In the genomic region with DNA sequence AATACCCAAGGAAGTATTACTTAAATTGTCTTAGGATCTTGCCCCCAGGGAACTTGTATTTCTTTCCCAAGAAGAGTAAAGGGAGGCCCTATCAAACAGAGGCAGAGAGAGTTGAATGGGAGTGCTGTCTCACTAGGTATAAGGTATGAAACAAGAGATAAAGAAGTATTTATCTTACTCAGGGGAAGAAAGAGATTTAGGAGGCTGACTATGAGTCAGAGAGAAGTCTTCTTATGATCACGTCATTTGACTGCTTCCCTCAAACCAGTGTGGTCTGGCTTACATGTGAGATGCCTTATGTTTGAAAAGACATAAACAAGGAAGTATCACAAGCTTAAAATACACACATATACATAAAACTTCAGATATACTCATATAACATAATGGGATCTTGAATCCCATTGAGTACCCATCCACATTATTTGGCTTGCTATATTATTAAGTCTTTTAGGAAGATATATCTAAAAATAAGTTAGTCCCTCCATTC, we compare ENCODE assay signal across 8 cellular contexts. TPM values are rescaled to one million over a fixed set of nuclear protein-coding genes. Genes with fewer than 3 reads are reported as not detected.
DNase-seq lines count a peak whose midpoint lies in the region; ATAC-seq, FAIRE-seq and TF ChIP-seq lines count a peak whose summit lies in the region.

No MANE protein-coding gene starts in this region.

- no peak for FAIRE-seq in kidney (lab: Jason Lieb, UNC)

- no peaks in the 10 kb centered on the region for H3K9me3 Mint-ChIP-seq in IgD-negative memory B cell

- H3K4me3 Mint-ChIP-seq in IgD-negative memory B cell: peak overlapping the region in 1 of 4 donors; percentile 43

- peak overlapping the region in 2 of 3 donors; percentile 44 to 69 for H3K27ac Mint-ChIP-seq in IgD-negative memory B cell

- H3K9ac ChIP-seq in kidney (ENCODE audit: low read length in 2 of 2): no peak overlapping the region

- no peaks in the 10 kb centered on the region for H3K36me3 ChIP-seq in kidney (ENCODE audit: control insufficient read depth in 1 of 2, insufficient read depth in 2 of 2, low read length in 2 of 2)

- no peaks in the 10 kb centered on the region for H3K27me3 Mint-ChIP-seq in IgD-negative memory B cell

- peak; percentile 88 for DNase-seq in ELR (ENCODE audit: low read depth)
- DNase-seq in activated naive CD4-positive, alpha-beta T cell treated with anti-CD3 and anti-CD28 coated beads, Interleukin-2, amount 50 U/mL, for 16 hours: peak; percentile 19
- peak; percentile 77 for DNase-seq in medulla oblongata (ENCODE audit: extremely low spot score)
- no peak for DNase-seq in NCI-H2227 treated with DMSO at 0.1 percent for 48 hours (lab: John Stamatoyannopoulos, UW)
- DNase-seq in kidney: no peak
- DNase-seq in RPMI8226: no peak

- no peaks in the 10 kb centered on the region for H3K4me1 ChIP-seq in kidney (ENCODE audit: control insufficient read depth in 1 of 2, insufficient read depth in 1 of 2, low read depth in 1 of 2, low read length in 2 of 2)

- no peak overlapping the region for H3K4me3 ChIP-seq in kidney (ENCODE audit: low read length in 2 of 2)

- no peak overlapping the region for H3K27ac ChIP-seq in kidney (ENCODE audit: low read depth in 2 of 2, low read length in 2 of 2)

- no peaks in the 10 kb centered on the region for H3K9me3 ChIP-seq in kidney (ENCODE audit: control insufficient read depth in 1 of 2, low read length in 2 of 2)

- TF ChIP-seq CTCF in kidney (IDR thresholded peaks at IDR 0.05; ENCODE audit: borderline replicate concordance, extremely low read depth, insufficient read depth): no peak

- intact Hi-C loops in kidney (cut with DNase I): no loop called here

- peak; percentile 44 for ATAC-seq in GM21447 (IDR thresholded peaks at IDR 0.05; ENCODE audit: unreplicated experiment)

- H3K4me1 Mint-ChIP-seq in IgD-negative memory B cell: peaks cover 23 to 43% (median 29%) of the 10 kb centered on the region in 3 donors

- peaks cover 4% of the 10 kb centered on the region for H3K36me3 Mint-ChIP-seq in IgD-negative memory B cell

RNA-seq across cellular contexts. Expression of a gene that starts 29.6 kb away (rescaled TPM):
- polyA plus RNA-seq in IgD-negative memory B cell: 8.6 TPM
- total RNA-seq in kidney: 5.3 TPM
- polyA plus RNA-seq in kidney (ENCODE audit: insufficient read depth, low read depth, low replicate concordance): 1.0 TPM

Comparison
In these comparisons a context has a peak if more than half of its experiments do, and no peak if none do; other contexts are left out.
1. DNase-seq: peak in ELR (single experiment), activated naive CD4-positive, alpha-beta T cell treated with anti-CD3 and anti-CD28 coated beads, Interleukin-2, amount 50 U/mL, for 16 hours (single experiment) and medulla oblongata (single experiment); none in NCI-H2227 treated with DMSO at 0.1 percent for 48 hours (single experiment), kidney (single experiment) and RPMI8226 (single experiment).